Comparison of ENCODE assay signal across 1 cellular context in the genomic region with DNA sequence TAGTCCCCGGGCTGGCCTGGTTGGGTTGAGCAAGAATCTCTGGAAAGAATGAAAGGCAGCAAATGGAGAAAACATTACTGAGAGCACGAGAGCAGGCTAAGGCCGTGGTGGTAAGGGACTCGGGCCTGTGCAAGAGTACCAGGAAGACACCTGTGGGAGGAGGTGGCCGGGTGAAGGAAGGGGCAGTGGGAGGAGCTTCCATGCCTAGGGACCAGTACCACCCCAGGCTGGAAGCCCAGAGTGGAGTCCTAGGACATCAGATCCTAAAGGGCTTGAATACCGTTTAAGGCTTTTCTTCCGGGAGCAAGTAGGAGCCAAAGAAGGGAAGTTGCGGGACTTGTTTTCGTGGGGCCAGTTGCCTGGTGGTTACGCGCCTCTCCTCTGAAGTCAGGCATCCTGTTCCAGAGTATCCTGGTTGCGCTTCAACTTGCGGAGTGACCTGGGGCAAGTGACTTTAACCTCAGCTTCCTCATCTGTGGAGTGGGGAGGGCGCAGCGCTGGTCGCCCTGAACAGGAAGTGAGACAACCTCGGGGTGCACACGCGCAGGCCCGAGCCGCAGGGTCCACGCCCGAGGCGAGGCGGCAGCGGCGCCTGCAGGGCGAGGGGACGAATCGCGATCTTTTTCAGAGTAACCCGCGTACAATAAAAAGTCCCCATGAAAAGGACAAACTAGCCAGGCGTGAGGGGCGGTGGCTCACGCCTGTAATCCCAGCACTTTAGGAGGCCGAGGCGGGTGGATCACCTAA.
TF ChIP-seq lines count a peak whose summit lies in the region.

No MANE protein-coding gene starts in this region.

TF ChIP-seq in GM12878, 131 proteins besides CTCF, POLR2A, EP300 and RAD21 (continued from another document and continues in another):
- TF ChIP-seq, protein P1, sequence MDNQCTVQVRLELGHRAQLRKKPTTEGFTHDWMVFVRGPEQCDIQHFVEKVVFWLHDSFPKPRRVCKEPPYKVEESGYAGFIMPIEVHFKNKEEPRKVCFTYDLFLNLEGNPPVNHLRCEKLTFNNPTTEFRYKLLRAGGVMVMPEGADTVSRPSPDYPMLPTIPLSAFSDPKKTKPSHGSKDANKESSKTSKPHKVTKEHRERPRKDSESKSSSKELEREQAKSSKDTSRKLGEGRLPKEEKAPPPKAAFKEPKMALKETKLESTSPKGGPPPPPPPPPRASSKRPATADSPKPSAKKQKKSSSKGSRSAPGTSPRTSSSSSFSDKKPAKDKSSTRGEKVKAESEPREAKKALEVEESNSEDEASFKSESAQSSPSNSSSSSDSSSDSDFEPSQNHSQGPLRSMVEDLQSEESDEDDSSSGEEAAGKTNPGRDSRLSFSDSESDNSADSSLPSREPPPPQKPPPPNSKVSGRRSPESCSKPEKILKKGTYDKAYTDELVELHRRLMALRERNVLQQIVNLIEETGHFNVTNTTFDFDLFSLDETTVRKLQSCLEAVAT (IDR thresholded peaks at IDR 0.05), result no peak; the same call in 1 of the 2 replicates
- no peak for TF ChIP-seq HDAC2 (IDR thresholded peaks at IDR 0.05)
- TF ChIP-seq EED (IDR thresholded peaks at IDR 0.05; ENCODE audit: low read depth), result peak; percentile 92
- TF ChIP-seq, protein P2, sequence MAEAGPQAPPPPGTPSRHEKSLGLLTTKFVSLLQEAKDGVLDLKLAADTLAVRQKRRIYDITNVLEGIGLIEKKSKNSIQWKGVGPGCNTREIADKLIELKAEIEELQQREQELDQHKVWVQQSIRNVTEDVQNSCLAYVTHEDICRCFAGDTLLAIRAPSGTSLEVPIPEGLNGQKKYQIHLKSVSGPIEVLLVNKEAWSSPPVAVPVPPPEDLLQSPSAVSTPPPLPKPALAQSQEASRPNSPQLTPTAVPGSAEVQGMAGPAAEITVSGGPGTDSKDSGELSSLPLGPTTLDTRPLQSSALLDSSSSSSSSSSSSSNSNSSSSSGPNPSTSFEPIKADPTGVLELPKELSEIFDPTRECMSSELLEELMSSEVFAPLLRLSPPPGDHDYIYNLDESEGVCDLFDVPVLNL (IDR thresholded peaks at IDR 0.05; ENCODE audit: low read depth, low read length), result no peak
- TF ChIP-seq CBFB (IDR thresholded peaks at IDR 0.05; ENCODE audit: low read depth), result peak; percentile 64; the same call in 1 of the 2 replicates
- TF ChIP-seq, protein P3, sequence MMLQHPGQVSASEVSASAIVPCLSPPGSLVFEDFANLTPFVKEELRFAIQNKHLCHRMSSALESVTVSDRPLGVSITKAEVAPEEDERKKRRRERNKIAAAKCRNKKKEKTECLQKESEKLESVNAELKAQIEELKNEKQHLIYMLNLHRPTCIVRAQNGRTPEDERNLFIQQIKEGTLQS (IDR thresholded peaks at IDR 0.05; ENCODE audit: borderline replicate concordance, extremely low read depth, low read depth, low read length), result 0 out of 2 replicates have a peak, but pooled peaks have one; percentile 19
- TF ChIP-seq ASH2L (IDR thresholded peaks at IDR 0.05; ENCODE audit: borderline replicate concordance, low read depth), result no peak
- TF ChIP-seq, protein P4, sequence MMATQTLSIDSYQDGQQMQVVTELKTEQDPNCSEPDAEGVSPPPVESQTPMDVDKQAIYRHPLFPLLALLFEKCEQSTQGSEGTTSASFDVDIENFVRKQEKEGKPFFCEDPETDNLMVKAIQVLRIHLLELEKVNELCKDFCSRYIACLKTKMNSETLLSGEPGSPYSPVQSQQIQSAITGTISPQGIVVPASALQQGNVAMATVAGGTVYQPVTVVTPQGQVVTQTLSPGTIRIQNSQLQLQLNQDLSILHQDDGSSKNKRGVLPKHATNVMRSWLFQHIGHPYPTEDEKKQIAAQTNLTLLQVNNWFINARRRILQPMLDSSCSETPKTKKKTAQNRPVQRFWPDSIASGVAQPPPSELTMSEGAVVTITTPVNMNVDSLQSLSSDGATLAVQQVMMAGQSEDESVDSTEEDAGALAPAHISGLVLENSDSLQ (IDR thresholded peaks at IDR 0.05), result no peak
- TF ChIP-seq, protein P5, sequence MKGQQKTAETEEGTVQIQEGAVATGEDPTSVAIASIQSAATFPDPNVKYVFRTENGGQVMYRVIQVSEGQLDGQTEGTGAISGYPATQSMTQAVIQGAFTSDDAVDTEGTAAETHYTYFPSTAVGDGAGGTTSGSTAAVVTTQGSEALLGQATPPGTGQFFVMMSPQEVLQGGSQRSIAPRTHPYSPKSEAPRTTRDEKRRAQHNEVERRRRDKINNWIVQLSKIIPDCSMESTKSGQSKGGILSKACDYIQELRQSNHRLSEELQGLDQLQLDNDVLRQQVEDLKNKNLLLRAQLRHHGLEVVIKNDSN (IDR thresholded peaks at IDR 0.05; ENCODE audit: borderline replicate concordance, extremely low read length, insufficient read depth, low read depth, low read length), result no peak
- no peak for TF ChIP-seq ZNF274 (IDR thresholded peaks at IDR 0.05; ENCODE audit: insufficient read depth, insufficient read length)
- TF ChIP-seq RCOR1 (conservative IDR thresholded peaks at IDR 0.05; ENCODE audit: low read depth, low read length), result no peak
- peak; percentile 72; the same call in 1 of the 2 replicates for TF ChIP-seq ZNF207 (IDR thresholded peaks at IDR 0.05; ENCODE audit: borderline replicate concordance)
- peak; percentile 79 for TF ChIP-seq RELA (IDR thresholded peaks at IDR 0.05; ENCODE audit: borderline replicate concordance, partially characterized antibody)
- TF ChIP-seq SIN3A (IDR thresholded peaks at IDR 0.05; ENCODE audit: low read depth, low read length), result peak; percentile 86
- TF ChIP-seq POLR2AphosphoS5 (IDR thresholded peaks at IDR 0.05; ENCODE audit: low read length), result peak; percentile 78; the same call in 1 of the 2 replicates
- peak; percentile 75 for TF ChIP-seq TAF1 (IDR thresholded peaks at IDR 0.05; ENCODE audit: borderline replicate concordance, low read depth, low read length)
- TF ChIP-seq EGR1 (IDR thresholded peaks at IDR 0.05; ENCODE audit: borderline replicate concordance in 1 of 2, low read depth in 2 of 2, low read length in 2 of 2), result 0 out of 3 replicates have a peak, but pooled peaks of 1 of the 2 experiments have one; percentile 34
- TF ChIP-seq, protein P6, sequence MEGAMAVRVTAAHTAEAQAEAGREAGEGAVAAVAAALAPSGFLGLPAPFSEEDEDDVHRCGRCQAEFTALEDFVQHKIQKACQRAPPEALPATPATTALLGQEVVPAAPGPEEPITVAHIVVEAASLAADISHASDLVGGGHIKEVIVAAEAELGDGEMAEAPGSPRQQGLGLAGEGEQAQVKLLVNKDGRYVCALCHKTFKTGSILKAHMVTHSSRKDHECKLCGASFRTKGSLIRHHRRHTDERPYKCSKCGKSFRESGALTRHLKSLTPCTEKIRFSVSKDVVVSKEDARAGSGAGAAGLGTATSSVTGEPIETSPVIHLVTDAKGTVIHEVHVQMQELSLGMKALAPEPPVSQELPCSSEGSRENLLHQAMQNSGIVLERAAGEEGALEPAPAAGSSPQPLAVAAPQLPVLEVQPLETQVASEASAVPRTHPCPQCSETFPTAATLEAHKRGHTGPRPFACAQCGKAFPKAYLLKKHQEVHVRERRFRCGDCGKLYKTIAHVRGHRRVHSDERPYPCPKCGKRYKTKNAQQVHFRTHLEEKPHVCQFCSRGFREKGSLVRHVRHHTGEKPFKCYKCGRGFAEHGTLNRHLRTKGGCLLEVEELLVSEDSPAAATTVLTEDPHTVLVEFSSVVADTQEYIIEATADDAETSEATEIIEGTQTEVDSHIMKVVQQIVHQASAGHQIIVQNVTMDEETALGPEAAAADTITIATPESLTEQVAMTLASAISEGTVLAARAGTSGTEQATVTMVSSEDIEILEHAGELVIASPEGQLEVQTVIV (IDR thresholded peaks at IDR 0.05; ENCODE audit: borderline replicate concordance, partially characterized antibody), result peak; percentile 57
- TF ChIP-seq FOXM1 (IDR thresholded peaks at IDR 0.05; ENCODE audit: low read depth, low read length), result no peak
- TF ChIP-seq PML (IDR thresholded peaks at IDR 0.05; ENCODE audit: low read length), result peak; percentile 43; the same call in 1 of the 2 replicates
- no peak for TF ChIP-seq NR2C2 (IDR thresholded peaks at IDR 0.05; ENCODE audit: borderline replicate concordance, control insufficient read depth, insufficient read length, low read depth)
- TF ChIP-seq POU2F2 (IDR thresholded peaks at IDR 0.05; ENCODE audit: borderline replicate concordance, low read depth, low read length), result peak; percentile 82; the same call in 2 of the 3 replicates
- TF ChIP-seq IKZF1 (conservative IDR thresholded peaks at IDR 0.05), result peak; percentile 95
- peak; percentile 70 for TF ChIP-seq YY1 (IDR thresholded peaks at IDR 0.05; ENCODE audit: low read depth, low read length)
- TF ChIP-seq, protein P7, sequence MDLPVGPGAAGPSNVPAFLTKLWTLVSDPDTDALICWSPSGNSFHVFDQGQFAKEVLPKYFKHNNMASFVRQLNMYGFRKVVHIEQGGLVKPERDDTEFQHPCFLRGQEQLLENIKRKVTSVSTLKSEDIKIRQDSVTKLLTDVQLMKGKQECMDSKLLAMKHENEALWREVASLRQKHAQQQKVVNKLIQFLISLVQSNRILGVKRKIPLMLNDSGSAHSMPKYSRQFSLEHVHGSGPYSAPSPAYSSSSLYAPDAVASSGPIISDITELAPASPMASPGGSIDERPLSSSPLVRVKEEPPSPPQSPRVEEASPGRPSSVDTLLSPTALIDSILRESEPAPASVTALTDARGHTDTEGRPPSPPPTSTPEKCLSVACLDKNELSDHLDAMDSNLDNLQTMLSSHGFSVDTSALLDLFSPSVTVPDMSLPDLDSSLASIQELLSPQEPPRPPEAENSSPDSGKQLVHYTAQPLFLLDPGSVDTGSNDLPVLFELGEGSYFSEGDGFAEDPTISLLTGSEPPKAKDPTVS (IDR thresholded peaks at IDR 0.05; ENCODE audit: low read depth, low read length), result no peak
- peak; percentile 90 for TF ChIP-seq RUNX3 (IDR thresholded peaks at IDR 0.05; ENCODE audit: low read length)
- no peak; the same call in 1 of the 2 replicates for TF ChIP-seq MTA2 (IDR thresholded peaks at IDR 0.05; ENCODE audit: low read depth)
- TF ChIP-seq, protein P8, sequence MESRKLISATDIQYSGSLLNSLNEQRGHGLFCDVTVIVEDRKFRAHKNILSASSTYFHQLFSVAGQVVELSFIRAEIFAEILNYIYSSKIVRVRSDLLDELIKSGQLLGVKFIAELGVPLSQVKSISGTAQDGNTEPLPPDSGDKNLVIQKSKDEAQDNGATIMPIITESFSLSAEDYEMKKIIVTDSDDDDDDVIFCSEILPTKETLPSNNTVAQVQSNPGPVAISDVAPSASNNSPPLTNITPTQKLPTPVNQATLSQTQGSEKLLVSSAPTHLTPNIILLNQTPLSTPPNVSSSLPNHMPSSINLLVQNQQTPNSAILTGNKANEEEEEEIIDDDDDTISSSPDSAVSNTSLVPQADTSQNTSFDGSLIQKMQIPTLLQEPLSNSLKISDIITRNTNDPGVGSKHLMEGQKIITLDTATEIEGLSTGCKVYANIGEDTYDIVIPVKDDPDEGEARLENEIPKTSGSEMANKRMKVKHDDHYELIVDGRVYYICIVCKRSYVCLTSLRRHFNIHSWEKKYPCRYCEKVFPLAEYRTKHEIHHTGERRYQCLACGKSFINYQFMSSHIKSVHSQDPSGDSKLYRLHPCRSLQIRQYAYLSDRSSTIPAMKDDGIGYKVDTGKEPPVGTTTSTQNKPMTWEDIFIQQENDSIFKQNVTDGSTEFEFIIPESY (IDR thresholded peaks at IDR 0.05), result no peak
- peak; percentile 82; the same call in 1 of the 2 replicates for TF ChIP-seq PAX5 (IDR thresholded peaks at IDR 0.05; ENCODE audit: borderline replicate concordance, low read depth, low read length)
- TF ChIP-seq MYB (IDR thresholded peaks at IDR 0.05; ENCODE audit: borderline replicate concordance, low read depth, low read length), result no peak
- peak; percentile 73; the same call in 1 of the 2 replicates for TF ChIP-seq CREB1 (IDR thresholded peaks at IDR 0.05; ENCODE audit: low read depth)
- no peak for TF ChIP-seq RBBP5 (conservative IDR thresholded peaks at IDR 0.05)
- peak; percentile 87 for TF ChIP-seq SMC3 (IDR thresholded peaks at IDR 0.05; ENCODE audit: borderline replicate concordance, low read length)
- TF ChIP-seq KAT2A (conservative IDR thresholded peaks at IDR 0.05; ENCODE audit: control insufficient read depth, low read depth, low read length), result no peak
- TF ChIP-seq, protein P9, sequence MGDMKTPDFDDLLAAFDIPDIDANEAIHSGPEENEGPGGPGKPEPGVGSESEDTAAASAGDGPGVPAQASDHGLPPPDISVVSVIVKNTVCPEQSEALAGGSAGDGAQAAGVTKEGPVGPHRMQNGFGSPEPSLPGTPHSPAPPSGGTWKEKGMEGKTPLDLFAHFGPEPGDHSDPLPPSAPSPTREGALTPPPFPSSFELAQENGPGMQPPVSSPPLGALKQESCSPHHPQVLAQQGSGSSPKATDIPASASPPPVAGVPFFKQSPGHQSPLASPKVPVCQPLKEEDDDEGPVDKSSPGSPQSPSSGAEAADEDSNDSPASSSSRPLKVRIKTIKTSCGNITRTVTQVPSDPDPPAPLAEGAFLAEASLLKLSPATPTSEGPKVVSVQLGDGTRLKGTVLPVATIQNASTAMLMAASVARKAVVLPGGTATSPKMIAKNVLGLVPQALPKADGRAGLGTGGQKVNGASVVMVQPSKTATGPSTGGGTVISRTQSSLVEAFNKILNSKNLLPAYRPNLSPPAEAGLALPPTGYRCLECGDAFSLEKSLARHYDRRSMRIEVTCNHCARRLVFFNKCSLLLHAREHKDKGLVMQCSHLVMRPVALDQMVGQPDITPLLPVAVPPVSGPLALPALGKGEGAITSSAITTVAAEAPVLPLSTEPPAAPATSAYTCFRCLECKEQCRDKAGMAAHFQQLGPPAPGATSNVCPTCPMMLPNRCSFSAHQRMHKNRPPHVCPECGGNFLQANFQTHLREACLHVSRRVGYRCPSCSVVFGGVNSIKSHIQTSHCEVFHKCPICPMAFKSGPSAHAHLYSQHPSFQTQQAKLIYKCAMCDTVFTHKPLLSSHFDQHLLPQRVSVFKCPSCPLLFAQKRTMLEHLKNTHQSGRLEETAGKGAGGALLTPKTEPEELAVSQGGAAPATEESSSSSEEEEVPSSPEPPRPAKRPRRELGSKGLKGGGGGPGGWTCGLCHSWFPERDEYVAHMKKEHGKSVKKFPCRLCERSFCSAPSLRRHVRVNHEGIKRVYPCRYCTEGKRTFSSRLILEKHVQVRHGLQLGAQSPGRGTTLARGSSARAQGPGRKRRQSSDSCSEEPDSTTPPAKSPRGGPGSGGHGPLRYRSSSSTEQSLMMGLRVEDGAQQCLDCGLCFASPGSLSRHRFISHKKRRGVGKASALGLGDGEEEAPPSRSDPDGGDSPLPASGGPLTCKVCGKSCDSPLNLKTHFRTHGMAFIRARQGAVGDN (IDR thresholded peaks at IDR 0.05), result peak; percentile 59
- no peak for TF ChIP-seq STAT3 (IDR thresholded peaks at IDR 0.05; ENCODE audit: low read depth, low read length)
- TF ChIP-seq, protein P10, sequence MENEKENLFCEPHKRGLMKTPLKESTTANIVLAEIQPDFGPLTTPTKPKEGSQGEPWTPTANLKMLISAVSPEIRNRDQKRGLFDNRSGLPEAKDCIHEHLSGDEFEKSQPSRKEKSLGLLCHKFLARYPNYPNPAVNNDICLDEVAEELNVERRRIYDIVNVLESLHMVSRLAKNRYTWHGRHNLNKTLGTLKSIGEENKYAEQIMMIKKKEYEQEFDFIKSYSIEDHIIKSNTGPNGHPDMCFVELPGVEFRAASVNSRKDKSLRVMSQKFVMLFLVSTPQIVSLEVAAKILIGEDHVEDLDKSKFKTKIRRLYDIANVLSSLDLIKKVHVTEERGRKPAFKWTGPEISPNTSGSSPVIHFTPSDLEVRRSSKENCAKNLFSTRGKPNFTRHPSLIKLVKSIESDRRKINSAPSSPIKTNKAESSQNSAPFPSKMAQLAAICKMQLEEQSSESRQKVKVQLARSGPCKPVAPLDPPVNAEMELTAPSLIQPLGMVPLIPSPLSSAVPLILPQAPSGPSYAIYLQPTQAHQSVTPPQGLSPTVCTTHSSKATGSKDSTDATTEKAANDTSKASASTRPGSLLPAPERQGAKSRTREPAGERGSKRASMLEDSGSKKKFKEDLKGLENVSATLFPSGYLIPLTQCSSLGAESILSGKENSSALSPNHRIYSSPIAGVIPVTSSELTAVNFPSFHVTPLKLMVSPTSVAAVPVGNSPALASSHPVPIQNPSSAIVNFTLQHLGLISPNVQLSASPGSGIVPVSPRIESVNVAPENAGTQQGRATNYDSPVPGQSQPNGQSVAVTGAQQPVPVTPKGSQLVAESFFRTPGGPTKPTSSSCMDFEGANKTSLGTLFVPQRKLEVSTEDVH (IDR thresholded peaks at IDR 0.05; ENCODE audit: low read depth, partially characterized antibody), result no peak
